In the genomic region with DNA sequence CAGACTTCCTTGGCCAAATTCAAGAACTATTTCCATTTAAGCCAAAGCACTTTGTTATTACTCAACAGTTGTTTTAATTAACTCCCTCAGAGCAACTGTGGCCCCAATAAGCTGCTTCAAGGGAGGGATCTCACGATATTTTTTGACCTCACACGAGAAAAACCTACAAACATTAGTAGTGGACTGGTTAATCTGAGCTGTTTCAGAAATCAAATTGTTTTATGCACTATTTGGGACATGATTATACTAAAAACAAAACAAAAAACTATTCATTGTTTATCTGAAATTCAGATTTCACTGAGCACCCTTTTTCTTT, we compare ENCODE assay signal across 11 cellular contexts.
DNase-seq lines count a peak whose midpoint lies in the region; ATAC-seq and TF ChIP-seq lines count a peak whose summit lies in the region.
"Had no signal": no experiment of that assay in that cellular context is flagged by ENCODE, and none has a peak within 500 bp of the region (broad histone marks: within the 10 kb centered on the region; RNA-seq: fewer than 3 reads in every experiment).

No MANE protein-coding gene starts in this region.

- H3K9ac ChIP-seq in skeletal muscle satellite cell (ENCODE audit: low read depth, low read length): no peak overlapping the region

- no TSS peak for BruUV-seq in PC-9 (replicated peaks; lab: Mats Ljungman, UMichigan)

- H3K36me3 ChIP-seq in PC-9 (ENCODE audit: low read depth) (no peaks in the 10 kb centered on the region), hepatocyte (replicated peaks; ENCODE audit: insufficient read depth, low read depth) (no peaks in the 10 kb centered on the region), skeletal muscle satellite cell (ENCODE audit: insufficient read depth, low read length) (no peaks in the 10 kb centered on the region)
- H3K36me3 ChIP-seq: MG63 had no signal

- ATAC-seq in GM21529 (IDR thresholded peaks at IDR 0.05; ENCODE audit: unreplicated experiment) (peak; percentile 3), left colon (no peak), GM21825 (IDR thresholded peaks at IDR 0.05; ENCODE audit: unreplicated experiment) (no peak)
- no peak for ATAC-seq in activated CD4-positive, CD25-positive, alpha-beta regulatory T cell treated with anti-CD3 and anti-CD28 coated beads, Interleukin-2, amount 50 U/mL, for 24 hours

- no peaks in the 10 kb centered on the region for H3K79me2 ChIP-seq in PC-9 (ENCODE audit: low read depth)
- no peaks in the 10 kb centered on the region for H3K79me2 ChIP-seq in hepatocyte

- H3K9me3 ChIP-seq in PC-9 (ENCODE audit: insufficient read depth, low read depth) (no peaks in the 10 kb centered on the region), hepatocyte (ENCODE audit: low read depth) (no peaks in the 10 kb centered on the region), skeletal muscle satellite cell (replicated peaks; ENCODE audit: low read length) (no peaks in the 10 kb centered on the region)
- H3K9me3 ChIP-seq: MG63 had no signal

- POLR2A ChIA-PET in PC-9 (lab: Charles Lee; ENCODE audit: unreplicated experiment): no interaction called here

- 31% methylated on average over 2 of the region's 2 CpGs for WGBS in hepatocyte (ENCODE audit: low lambda C conversion rate, missing lambda C conversion rate)

- intact Hi-C loops in PC-9 (cut with micrococcal nuclease; ENCODE audit: unreplicated experiment) (no loop called here), left colon (cut with DNase I, micrococcal nuclease) (no loop called here)

- H3K27ac ChIP-seq in PC-9 (no peak overlapping the region), hepatocyte (peak overlapping the region; percentile 32)

- H3K9me2 ChIP-seq in PC-9 (ENCODE audit: insufficient read depth) (no peaks in the 10 kb centered on the region), hepatocyte (replicated peaks; ENCODE audit: insufficient read depth) (no peaks in the 10 kb centered on the region)

- DNase-seq in PC-9: no peak
- DNase-seq in hepatocyte (ENCODE audit: low spot score): no peak
- no peak for DNase-seq in left colon
- no peak for DNase-seq in HuH-7 (ENCODE audit: low spot score)
- DNase-seq: SHP77 treated with DMSO at 0.1 percent for 48 hours; stimulated activated CD4-positive, alpha-beta T cell treated with anti-CD3 and anti-CD28 coated beads, Interleukin-12 subunit alpha, Interleukin-12 subunit beta, amount 100 ng/mL, for 4 hours had no signal

- CTCF ChIA-PET in PC-9 (lab: Charles Lee): no interaction called here

- H4K20me1 ChIP-seq in PC-9 (ENCODE audit: insufficient read depth) (no peaks in the 10 kb centered on the region), hepatocyte (ENCODE audit: insufficient read depth, poor library complexity, severe bottlenecking) (no peaks in the 10 kb centered on the region)

- peak overlapping the region; percentile 79 for H3K4me2 ChIP-seq in PC-9
- H3K4me2 ChIP-seq in hepatocyte: peak overlapping the region; percentile 73
- peak overlapping the region; percentile 87 for H3K4me2 ChIP-seq in skeletal muscle satellite cell (ENCODE audit: low read length)

- H3F3A ChIP-seq in PC-9 (ENCODE audit: insufficient read depth, low read depth): no peaks in the 10 kb centered on the region

- TF ChIP-seq CTCF in PC-9 (conservative IDR thresholded peaks at IDR 0.05) (no peak), hepatocyte (IDR thresholded peaks at IDR 0.05; ENCODE audit: poor library complexity) (no peak)

- H3K4me1 ChIP-seq in PC-9 (replicated peaks; ENCODE audit: insufficient read depth) (no peaks in the 10 kb centered on the region), hepatocyte (ENCODE audit: insufficient read depth) (no peaks in the 10 kb centered on the region), skeletal muscle satellite cell (ENCODE audit: control insufficient read depth, insufficient read depth, low read length) (peaks cover 5% of the 10 kb centered on the region)

- H3K27me3 ChIP-seq in PC-9 (ENCODE audit: insufficient read depth, low read depth) (no peaks in the 10 kb centered on the region), hepatocyte (peaks cover 9% of the 10 kb centered on the region), skeletal muscle satellite cell (ENCODE audit: control insufficient read depth, insufficient read depth, low read length) (peaks cover 14% of the 10 kb centered on the region)
- H3K27me3 ChIP-seq: MG63 had no signal

- H2AFZ ChIP-seq in PC-9: peak overlapping the region; percentile 80; the same call in 1 of the 2 replicates
- peak overlapping the region; percentile 70 for H2AFZ ChIP-seq in hepatocyte

- peak overlapping the region; percentile 53; the same call in 1 of the 2 replicates for H3K4me3 ChIP-seq in PC-9
- H3K4me3 ChIP-seq in hepatocyte: no peak overlapping the region
- H3K4me3 ChIP-seq in skeletal muscle satellite cell (ENCODE audit: low read length): peak overlapping the region; percentile 71
